ENCODE assay signal across 11 cellular contexts in the genomic region with DNA sequence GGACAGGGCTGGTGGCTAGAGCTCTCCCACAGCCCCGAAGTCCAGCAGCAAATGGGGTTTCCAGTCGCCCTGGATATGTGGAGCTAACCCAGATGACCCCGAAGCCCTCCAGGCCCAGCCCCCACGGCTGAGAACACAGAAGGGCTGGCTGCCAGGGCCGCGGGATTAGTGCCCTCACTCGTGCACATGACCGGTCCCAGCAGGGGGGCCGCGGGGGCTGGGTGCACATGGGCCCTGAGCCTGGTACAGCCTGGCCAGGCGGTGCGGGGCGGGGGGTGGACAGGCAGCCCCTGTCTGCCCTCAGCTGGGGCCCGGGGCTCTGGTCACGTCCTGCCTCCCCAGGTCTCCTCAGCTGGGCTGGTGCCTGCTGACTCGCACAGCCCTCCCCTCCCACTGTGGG. TPM values are rescaled to one million over a fixed set of nuclear protein-coding genes. Genes with fewer than 3 reads are reported as not detected.
A peak's percentile ranks its signal among the peaks of the same experiment; 100 is the strongest.
DNase-seq lines count a peak whose midpoint lies in the region; ATAC-seq and TF ChIP-seq lines count a peak whose summit lies in the region.
"Had no signal": no experiment of that assay in that cellular context is flagged by ENCODE, and none has a peak within 500 bp of the region (broad histone marks: within the 10 kb centered on the region; RNA-seq: fewer than 3 reads in every experiment).

No MANE protein-coding gene starts in this region.

- intact Hi-C loops in Right ventricle myocardium inferior (cut with DNase I) = no loop called here
- intact Hi-C loops in left cardiac atrium (cut with DNase I) = no loop called here
- intact Hi-C loops in left ventricle myocardium inferior (cut with micrococcal nuclease) = no loop called here

- no peaks in the 10 kb centered on the region for H3K27me3 ChIP-seq in left ventricle myocardium inferior (ENCODE audit: low read depth)

- DNase-seq in Right ventricle myocardium inferior (ENCODE audit: missing footprints) (peak; percentile 77), left cardiac atrium (no peak), left ventricle myocardium inferior (peak; percentile 87)
- no peak for DNase-seq in stimulated activated CD4-positive, alpha-beta T cell treated with anti-CD3 and anti-CD28 coated beads, Interleukin-1b, Interleukin-23, amount 100 ng/mL, for 48 hours
- DNase-seq in stimulated activated CD4-positive, alpha-beta T cell treated with anti-CD3 and anti-CD28 coated beads, Interleukin-2, amount 100 ng/mL, for 48 hours = no peak
- DNase-seq: activated CD8-positive, alpha-beta memory T cell treated with anti-CD3 and anti-CD28 coated beads for 24 hours; activated naive CD8-positive, alpha-beta T cell treated with anti-CD3 and anti-CD28 coated beads, Interleukin-2, amount 10 ng/mL, durations not matched to agents 7 days and 5 days; effector memory CD4-positive, alpha-beta T cell; HCEC 1CT; naive thymus-derived CD8-positive, alpha-beta T cell had no signal

- H3K4me1 ChIP-seq in left ventricle myocardium inferior = peaks cover 91% of the 10 kb centered on the region

- H3K4me3 ChIP-seq in left ventricle myocardium inferior = peak overlapping the region; percentile 51

- H3K9me3 ChIP-seq in left ventricle myocardium inferior (replicated peaks) = no peaks in the 10 kb centered on the region

- peaks cover 29% of the 10 kb centered on the region for H3K36me3 ChIP-seq in left ventricle myocardium inferior

- H3K27ac ChIP-seq in left ventricle myocardium inferior (replicated peaks) (peak overlapping the region; percentile 92), temporal lobe (ENCODE audit: low read depth, low read length) (peak overlapping the region; percentile 100)

- TF ChIP-seq CTCF in left ventricle myocardium inferior (IDR thresholded peaks at IDR 0.05; ENCODE audit: borderline replicate concordance) = no peak

- ATAC-seq in Right ventricle myocardium inferior (peak; percentile 76), left cardiac atrium (no peak)
- ATAC-seq: naive thymus-derived CD8-positive, alpha-beta T cell had no signal

RNA-seq across cellular contexts. Expression of a gene that starts 5.9 kb away (rescaled TPM):
- 70.7 TPM for total RNA-seq in Right ventricle myocardium inferior
- 10 to 100 TPM; 53.1 to 55.1 TPM for total RNA-seq in left cardiac atrium
- 72.3 TPM for total RNA-seq in left ventricle myocardium inferior
- total RNA-seq in temporal lobe = 15.7 TPM

RNA-seq across cellular contexts. Expression of a gene that starts 6.0 kb away (rescaled TPM):
- 35.0 TPM for total RNA-seq in Right ventricle myocardium inferior
- 10 to 100 TPM; 31.2 to 32.5 TPM for total RNA-seq in left cardiac atrium
- 34.7 TPM for total RNA-seq in left ventricle myocardium inferior
- 22.1 TPM for total RNA-seq in temporal lobe

RNA-seq across cellular contexts. Expression of a gene that starts 6.2 kb away (rescaled TPM):
- 27.9 TPM for total RNA-seq in Right ventricle myocardium inferior
- 10 to 100 TPM in 1 of 2 donors, 1 to 10 TPM in 1; 7.6 to 11.4 TPM for total RNA-seq in left cardiac atrium
- total RNA-seq in left ventricle myocardium inferior = 18.0 TPM
- total RNA-seq in temporal lobe = 5.4 TPM

RNA-seq across cellular contexts. Expression of a gene that starts 11.1 kb away (rescaled TPM):
- total RNA-seq in Right ventricle myocardium inferior = 44.6 TPM
- total RNA-seq in left cardiac atrium = 10 to 100 TPM; 32.9 to 34.5 TPM
- total RNA-seq in left ventricle myocardium inferior = 47.6 TPM
- 21.9 TPM for total RNA-seq in temporal lobe

RNA-seq across cellular contexts. Expression of a gene that starts 11.1 kb away (rescaled TPM):
- 5.9 TPM for total RNA-seq in Right ventricle myocardium inferior
- total RNA-seq in left cardiac atrium = 1 to 10 TPM; 5.9 to 6.5 TPM
- total RNA-seq in left ventricle myocardium inferior = 6.5 TPM
- total RNA-seq in temporal lobe = 3.4 TPM

Comparison
In these comparisons a context has a peak if more than half of its experiments do, and no peak if none do; other contexts are left out.
1. DNase-seq: peak in Right ventricle myocardium inferior (single experiment) and left ventricle myocardium inferior (single experiment); none in left cardiac atrium (single experiment), stimulated activated CD4-positive, alpha-beta T cell treated with anti-CD3 and anti-CD28 coated beads, Interleukin-1b, Interleukin-23, amount 100 ng/mL, for 48 hours (single experiment) and stimulated activated CD4-positive, alpha-beta T cell treated with anti-CD3 and anti-CD28 coated beads, Interleukin-2, amount 100 ng/mL, for 48 hours (0 of 2).